ENCODE assay signal across 21 cellular contexts in genomic region chr9:7137571-7137970, GRCh38.
A peak's percentile ranks its signal among the peaks of the same experiment; 100 is the strongest.
DNase-seq lines count a peak whose midpoint lies in the region; ATAC-seq, FAIRE-seq and TF ChIP-seq lines count a peak whose summit lies in the region.
"Had no signal": no experiment of that assay in that cellular context is flagged by ENCODE, and none has a peak within 500 bp of the region (broad histone marks: within the 10 kb centered on the region; RNA-seq: fewer than 3 reads in every experiment).

No MANE protein-coding gene starts in this region.

- WGBS in psoas muscle, 3 donors: 61 to 78% (median 74%) methylated on average over 5 of the region's 5 CpGs

- DNase-seq in COR-L47 (lab: John Stamatoyannopoulos, UW) (peak; percentile 37), NCI-H146 treated with DMSO at 0.1 percent for 48 hours (lab: John Stamatoyannopoulos, UW; ENCODE audit: unreplicated experiment) (peak; percentile 85), NCI-H748 treated with DMSO at 0.1 percent for 48 hours (lab: John Stamatoyannopoulos, UW) (peak; percentile 8), psoas muscle (no peak), endothelial cell (ENCODE audit: low spot score) (no peak), frontal cortex (ENCODE audit: low spot score in 2 of 2) (no peak)
- DNase-seq: ACHN; CD4-positive, alpha-beta T cell; DMS153; DMS79 treated with DMSO at 0.1 percent for 48 hours; EL; HFFc6 had no signal

- no peaks in the 10 kb centered on the region for H3K9me3 Mint-ChIP-seq in endothelial cell (ENCODE audit: unreplicated experiment)
- H3K9me3 Mint-ChIP-seq: CD4-positive, alpha-beta T cell; HFFc6 had no signal

- H3K9me3 ChIP-seq in psoas muscle: no peaks in the 10 kb centered on the region
- H3K9me3 ChIP-seq: BLaER1 treated with 17β-estradiol and CSF1 and Interleukin-3, amounts not matched to agents 10 nM and 100 nM; HAP-1 had no signal

- H3K36me3 ChIP-seq in psoas muscle (ENCODE audit: insufficient read depth in 1 of 2, low read depth in 1 of 2): no peaks in the 10 kb centered on the region
- H3K36me3 ChIP-seq: HAP-1 had no signal

- no peaks in the 10 kb centered on the region for H3K27me3 Mint-ChIP-seq in endothelial cell (ENCODE audit: unreplicated experiment)
- H3K27me3 Mint-ChIP-seq: CD4-positive, alpha-beta T cell had no signal

- intact Hi-C loops in psoas muscle (cut with DNase I): loop anchor here in 1 of 2 donors (5.0 kb wide), 1 partner anchor 40 kb away; no protein-coding TSS in a partner anchor

- H3K36me3 Mint-ChIP-seq in endothelial cell (ENCODE audit: low read depth, unreplicated experiment): peaks cover 3% of the 10 kb centered on the region

- peaks cover 28% of the 10 kb centered on the region for H3K4me1 ChIP-seq in psoas muscle
- H3K4me1 ChIP-seq: BLaER1 treated with 17β-estradiol and CSF1 and Interleukin-3, amounts not matched to agents 10 nM and 100 nM had no signal

- H3K4me1 Mint-ChIP-seq in endothelial cell (ENCODE audit: unreplicated experiment): no peaks in the 10 kb centered on the region

- no peak overlapping the region for H3K4me3 ChIP-seq in psoas muscle
- H3K4me3 ChIP-seq: BLaER1 treated with 17β-estradiol and CSF1 and Interleukin-3, amounts not matched to agents 10 nM and 100 nM; HAP-1 had no signal

- H3K4me3 Mint-ChIP-seq in endothelial cell (ENCODE audit: unreplicated experiment): no peak overlapping the region
- H3K4me3 Mint-ChIP-seq: CD4-positive, alpha-beta T cell; HFFc6 had no signal

- peak in 2 of 4 donors; percentile 14 to 16 for ATAC-seq in psoas muscle
- no peak for ATAC-seq in GM18868 (IDR thresholded peaks at IDR 0.05; ENCODE audit: unreplicated experiment)

- no peak overlapping the region for H3K27ac Mint-ChIP-seq in endothelial cell (ENCODE audit: unreplicated experiment)
- H3K27ac Mint-ChIP-seq: CD4-positive, alpha-beta T cell; HFFc6 had no signal

- no peaks in the 10 kb centered on the region for H3K27me3 ChIP-seq in psoas muscle (ENCODE audit: insufficient read depth in 3 of 3, low read length in 2 of 3)
- H3K27me3 ChIP-seq: BLaER1 treated with 17β-estradiol and CSF1 and Interleukin-3, amounts not matched to agents 10 nM and 100 nM had no signal

- H3K27ac ChIP-seq in psoas muscle: peak overlapping the region; percentile 48
- H3K27ac ChIP-seq: BLaER1 treated with 17β-estradiol and CSF1 and Interleukin-3, amounts not matched to agents 10 nM and 100 nM; HL-60 had no signal

- FAIRE-seq in frontal cortex (lab: Jason Lieb, UNC): no peak
- FAIRE-seq: D721Med, G401.6, GM12891, GM19239, H1 had no signal

- TF ChIP-seq CTCF in psoas muscle (IDR thresholded peaks at IDR 0.05) (no peak), endothelial cell (IDR thresholded peaks at IDR 0.05; ENCODE audit: unreplicated experiment) (no peak)

Comparison
In these comparisons a context has a peak if more than half of its experiments do, and no peak if none do; other contexts are left out.
1. DNase-seq: peak in COR-L47 (single experiment), NCI-H146 treated with DMSO at 0.1 percent for 48 hours (single experiment) and NCI-H748 treated with DMSO at 0.1 percent for 48 hours (single experiment); none in psoas muscle (0 of 2), endothelial cell (single experiment) and frontal cortex (0 of 2).